In the genomic region with DNA sequence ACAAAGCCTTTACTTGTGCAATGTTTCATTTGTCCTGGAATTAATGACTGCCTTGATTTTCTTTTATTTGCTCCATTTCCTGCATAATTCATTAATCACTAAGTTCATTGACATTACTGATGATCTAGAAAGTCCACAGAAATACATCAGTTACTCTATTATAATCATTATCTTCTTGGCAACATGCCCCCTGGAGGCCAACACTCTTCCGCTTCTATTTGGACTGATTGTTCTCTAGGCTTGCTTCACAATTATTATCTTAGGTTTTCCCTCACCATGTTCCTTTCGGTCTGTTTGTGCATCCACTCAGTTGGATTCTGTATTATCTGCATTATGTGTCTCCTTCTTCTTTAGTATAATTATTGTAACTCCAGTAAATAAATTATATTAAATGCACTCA, we compare ENCODE assay signal across 27 cellular contexts.
DNase-seq lines count a peak whose midpoint lies in the region; ATAC-seq and TF ChIP-seq lines count a peak whose summit lies in the region.
"Had no signal": no experiment of that assay in that cellular context is flagged by ENCODE, and none has a peak within 500 bp of the region (broad histone marks: within the 10 kb centered on the region; RNA-seq: fewer than 3 reads in every experiment).

No MANE protein-coding gene starts in this region.

- no TSS peak for BruUV-seq in A673 (replicated peaks; lab: Mats Ljungman, UMichigan)
- no TSS peak for BruUV-seq in PC-3 (replicated peaks; lab: Mats Ljungman, UMichigan)
- no TSS peak for BruUV-seq in mammary epithelial cell (replicated peaks; lab: Mats Ljungman, UMichigan)

- H3K4me2 ChIP-seq in GM23338: no peak overlapping the region
- H3K4me2 ChIP-seq in PC-3 (ENCODE audit: low read length): no peak overlapping the region
- no peak overlapping the region for H3K4me2 ChIP-seq in mammary epithelial cell (ENCODE audit: insufficient read depth, low read depth, low read length)

- intact Hi-C loops in A673 (cut with micrococcal nuclease; ENCODE audit: unreplicated experiment): no loop called here
- intact Hi-C loops in PC-3 (cut with micrococcal nuclease): no loop called here
- intact Hi-C loops in mammary epithelial cell (cut with micrococcal nuclease): no loop called here

- no peaks in the 10 kb centered on the region for H3K27me3 ChIP-seq in A673 (replicated peaks; ENCODE audit: insufficient read depth, low read depth, low read length, poor library complexity)
- H3K27me3 ChIP-seq in GM23338 (ENCODE audit: insufficient read depth): no peaks in the 10 kb centered on the region
- no peaks in the 10 kb centered on the region for H3K27me3 ChIP-seq in PC-3 (ENCODE audit: low read length)
- H3K27me3 ChIP-seq in mammary epithelial cell (ENCODE audit: insufficient read depth, low read length): no peaks in the 10 kb centered on the region
- H3K27me3 ChIP-seq: esophagus muscularis mucosa, neutrophil had no signal

- no peaks in the 10 kb centered on the region for H3F3A ChIP-seq in GM23338 (replicated peaks; ENCODE audit: low read depth)
- no peaks in the 10 kb centered on the region for H3F3A ChIP-seq in PC-3 (ENCODE audit: low read length, unreplicated experiment)

- no peaks in the 10 kb centered on the region for H3K27me3 Mint-ChIP-seq in GM23338 (ENCODE audit: insufficient read depth, low read depth, poor library complexity)
- no peaks in the 10 kb centered on the region for H3K27me3 Mint-ChIP-seq in glutamatergic neuron (ENCODE audit: unreplicated experiment)
- H3K27me3 Mint-ChIP-seq in activated naive CD8-positive, alpha-beta T cell treated with anti-CD3 and anti-CD28 coated beads for 36 hours: no peaks in the 10 kb centered on the region
- H3K27me3 Mint-ChIP-seq: activated CD4-positive, alpha-beta T cell treated with anti-CD3 and anti-CD28 coated beads, Interleukin-2, amount 10 ng/mL, durations not matched to agents 24 days and 14 days; activated CD8-positive, alpha-beta memory T cell treated with anti-CD3 and anti-CD28 coated beads, Interleukin-2, amount 10 ng/mL, durations not matched to agents 7 days and 5 days; activated naive CD8-positive, alpha-beta T cell had no signal

- no peak overlapping the region for H3K9ac ChIP-seq in PC-3 (ENCODE audit: low read length)
- no peak overlapping the region for H3K9ac ChIP-seq in mammary epithelial cell (ENCODE audit: insufficient read depth, low read length)

- H3K4me3 Mint-ChIP-seq in GM23338: no peak overlapping the region
- no peak overlapping the region for H3K4me3 Mint-ChIP-seq in glutamatergic neuron (ENCODE audit: unreplicated experiment)
- no peak overlapping the region for H3K4me3 Mint-ChIP-seq in activated naive CD8-positive, alpha-beta T cell treated with anti-CD3 and anti-CD28 coated beads for 36 hours
- H3K4me3 Mint-ChIP-seq: activated CD4-positive, alpha-beta T cell treated with anti-CD3 and anti-CD28 coated beads, Interleukin-2, amount 10 ng/mL, durations not matched to agents 24 days and 14 days; activated CD8-positive, alpha-beta memory T cell treated with anti-CD3 and anti-CD28 coated beads, Interleukin-2, amount 10 ng/mL, durations not matched to agents 7 days and 5 days; activated naive CD8-positive, alpha-beta T cell had no signal

- dilution Hi-C loops in mammary epithelial cell (cut with HindIII; ENCODE audit: low sequenced_read_pairs): no loop called here

- H2AFZ ChIP-seq in GM23338: no peak overlapping the region
- no peak overlapping the region for H2AFZ ChIP-seq in PC-3 (ENCODE audit: low read length)
- no peak overlapping the region for H2AFZ ChIP-seq in mammary epithelial cell (ENCODE audit: low read depth, low read length)

- DNase-seq in A673 (ENCODE audit: low spot score) (peak; percentile 10), GM23338 (ENCODE audit: low spot score) (peak; percentile 37), PC-3 (peak; percentile 16), glutamatergic neuron (no peak), anterior cingulate cortex (lab: John Stamatoyannopoulos, UW) (no peak), mammary epithelial cell (no peak)
- DNase-seq in activated naive CD8-positive, alpha-beta T cell treated with anti-CD3 and anti-CD28 coated beads for 36 hours: no peak
- DNase-seq: activated CD4-positive, alpha-beta T cell treated with anti-CD3 and anti-CD28 coated beads, Interleukin-2, amount 10 ng/mL, durations not matched to agents 24 days and 14 days; activated CD8-positive, alpha-beta memory T cell treated with anti-CD3 and anti-CD28 coated beads, Interleukin-2, amount 10 ng/mL, durations not matched to agents 7 days and 5 days; cerebellar nuclear complex; DMS153; effector CD4-positive, alpha-beta T cell; IMR-90; kidney glomerular epithelial cell; NCI-H1417 treated with DMSO at 0.1 percent for 48 hours; NCI-H226; NK-92 treated with Interleukin-12 subunit alpha and Interleukin-12 subunit beta, amount 100 ng/mL, for 24 hours; psoas muscle; stimulated activated CD4-positive, alpha-beta T cell treated with anti-CD3 and anti-CD28 coated beads, Interleukin-1b, Interleukin-23, amount 100 ng/mL, for 48 hours had no signal

- 0 out of 2 replicates have a peak, but pooled peaks have one; percentile 33 for TF ChIP-seq CTCF in A673 (conservative IDR thresholded peaks at IDR 0.05; ENCODE audit: low read depth, low read length)
- peak; percentile 43 to 64 for TF ChIP-seq CTCF in GM23338 (conservative IDR thresholded peaks at IDR 0.05; ENCODE audit: low read depth in 2 of 2)
- TF ChIP-seq CTCF in PC-3 (conservative IDR thresholded peaks at IDR 0.05; ENCODE audit: low read depth, low read length): peak; percentile 41; the same call in 1 of the 2 replicates
- TF ChIP-seq CTCF in glutamatergic neuron (IDR thresholded peaks at IDR 0.05; ENCODE audit: partially characterized antibody, unreplicated experiment): peak; percentile 18
- TF ChIP-seq CTCF in mammary epithelial cell (conservative IDR thresholded peaks at IDR 0.05 in 1 of 2, IDR thresholded peaks at IDR 0.05 in 1 of 2; ENCODE audit: extremely low read depth in 1 of 2, insufficient read depth in 1 of 2, low read depth in 1 of 2, low read length in 2 of 2): peak in 1 of 2 donors; percentile 2

- no peaks in the 10 kb centered on the region for H3K9me2 ChIP-seq in GM23338 (ENCODE audit: insufficient read depth)
- H3K9me2 ChIP-seq in PC-3 (replicated peaks; ENCODE audit: low read length): no peaks in the 10 kb centered on the region

- no peak for ATAC-seq in GM23338
- no peak for ATAC-seq in PC-3
- no peak for ATAC-seq in HG03280 (IDR thresholded peaks at IDR 0.05; ENCODE audit: unreplicated experiment)
- ATAC-seq: activated CD8-positive, alpha-beta memory T cell treated with anti-CD3 and anti-CD28 coated beads, Interleukin-2, amount 10 ng/mL, durations not matched to agents 7 days and 5 days; psoas muscle had no signal

- no peak overlapping the region for H3K4me3 ChIP-seq in A673 (ENCODE audit: low read depth, low read length, poor library complexity, severe bottlenecking)
- H3K4me3 ChIP-seq in GM23338: no peak overlapping the region
- H3K4me3 ChIP-seq in PC-3 (ENCODE audit: low read length): no peak overlapping the region
- no peak overlapping the region for H3K4me3 ChIP-seq in mammary epithelial cell (replicated peaks in 1 of 3; ENCODE audit: insufficient read depth in 1 of 3, low read depth in 2 of 3, low read length in 3 of 3)
- H3K4me3 ChIP-seq: esophagus muscularis mucosa, lung, psoas muscle, SK-N-MC, skin epidermis had no signal

- H3K36me3 ChIP-seq in A673 (ENCODE audit: insufficient read depth, low read length, poor library complexity, severe bottlenecking): no peaks in the 10 kb centered on the region
- H3K36me3 ChIP-seq in GM23338 (ENCODE audit: insufficient read depth): no peaks in the 10 kb centered on the region
- no peaks in the 10 kb centered on the region for H3K36me3 ChIP-seq in PC-3 (ENCODE audit: low read depth, low read length)
- no peaks in the 10 kb centered on the region for H3K36me3 ChIP-seq in mammary epithelial cell (ENCODE audit: insufficient read depth, low read length)
- H3K36me3 ChIP-seq: esophagus muscularis mucosa, neutrophil had no signal

- H3K4me1 Mint-ChIP-seq in GM23338: no peaks in the 10 kb centered on the region
- no peaks in the 10 kb centered on the region for H3K4me1 Mint-ChIP-seq in glutamatergic neuron (ENCODE audit: low read depth, unreplicated experiment)
- no peaks in the 10 kb centered on the region for H3K4me1 Mint-ChIP-seq in activated naive CD8-positive, alpha-beta T cell treated with anti-CD3 and anti-CD28 coated beads for 36 hours
- H3K4me1 Mint-ChIP-seq: activated CD4-positive, alpha-beta T cell treated with anti-CD3 and anti-CD28 coated beads, Interleukin-2, amount 10 ng/mL, durations not matched to agents 24 days and 14 days; activated CD8-positive, alpha-beta memory T cell treated with anti-CD3 and anti-CD28 coated beads, Interleukin-2, amount 10 ng/mL, durations not matched to agents 7 days and 5 days had no signal

- H3K36me3 Mint-ChIP-seq in GM23338 (ENCODE audit: low read depth) (no peaks in the 10 kb centered on the region), glutamatergic neuron (ENCODE audit: unreplicated experiment) (no peaks in the 10 kb centered on the region)
- no peaks in the 10 kb centered on the region for H3K36me3 Mint-ChIP-seq in activated naive CD8-positive, alpha-beta T cell treated with anti-CD3 and anti-CD28 coated beads for 36 hours
- H3K36me3 Mint-ChIP-seq: activated CD8-positive, alpha-beta memory T cell treated with anti-CD3 and anti-CD28 coated beads, Interleukin-2, amount 10 ng/mL, durations not matched to agents 7 days and 5 days; activated naive CD8-positive, alpha-beta T cell had no signal

- POLR2A ChIA-PET in A673 (lab: Charles Lee; ENCODE audit: low non-redundant PET) (no interaction called here), PC-3 (lab: Charles Lee; ENCODE audit: unreplicated experiment) (no interaction called here)

- no peak overlapping the region for H3K27ac Mint-ChIP-seq in GM23338
- H3K27ac Mint-ChIP-seq in glutamatergic neuron (ENCODE audit: unreplicated experiment): no peak overlapping the region
- H3K27ac Mint-ChIP-seq in activated naive CD8-positive, alpha-beta T cell treated with anti-CD3 and anti-CD28 coated beads for 36 hours: no peak overlapping the region
- H3K27ac Mint-ChIP-seq: activated CD4-positive, alpha-beta T cell treated with anti-CD3 and anti-CD28 coated beads, Interleukin-2, amount 10 ng/mL, durations not matched to agents 24 days and 14 days; activated CD8-positive, alpha-beta memory T cell treated with anti-CD3 and anti-CD28 coated beads, Interleukin-2, amount 10 ng/mL, durations not matched to agents 7 days and 5 days; activated naive CD8-positive, alpha-beta T cell had no signal

- in situ Hi-C loops in mammary epithelial cell (cut with MboI; ENCODE audit: low sequenced_read_pairs in 2 of 2): no loop called here

- H3K9me3 Mint-ChIP-seq in GM23338: no peaks in the 10 kb centered on the region; the same call in 2 of the 3 replicates
- no peaks in the 10 kb centered on the region for H3K9me3 Mint-ChIP-seq in glutamatergic neuron (ENCODE audit: unreplicated experiment)
- peaks cover 17% of the 10 kb centered on the region for H3K9me3 Mint-ChIP-seq in activated naive CD8-positive, alpha-beta T cell treated with anti-CD3 and anti-CD28 coated beads for 36 hours

- H3K79me2 ChIP-seq in GM23338 (replicated peaks; ENCODE audit: insufficient read depth) (no peaks in the 10 kb centered on the region), PC-3 (ENCODE audit: low read length) (no peaks in the 10 kb centered on the region), mammary epithelial cell (ENCODE audit: insufficient read depth, low read length) (no peaks in the 10 kb centered on the region)

- H3K27ac ChIP-seq in A673 (ENCODE audit: low read depth, low read length, poor library complexity, severe bottlenecking) (no peak overlapping the region), GM23338 (ENCODE audit: low read depth) (no peak overlapping the region), PC-3 (ENCODE audit: low read length) (no peak overlapping the region), mammary epithelial cell (ENCODE audit: insufficient read depth, low read depth, low read length) (no peak overlapping the region)
- H3K27ac ChIP-seq: esophagus muscularis mucosa, neutrophil, psoas muscle, SK-N-MC, skin epidermis, VCaP had no signal

- H3K9me3 ChIP-seq in A673 (ENCODE audit: low read depth, low read length, poor library complexity, severe bottlenecking): no peaks in the 10 kb centered on the region
- H3K9me3 ChIP-seq in PC-3 (ENCODE audit: low read length): no peaks in the 10 kb centered on the region
- H3K9me3 ChIP-seq in mammary epithelial cell (replicated peaks; ENCODE audit: insufficient read depth, low read length): no peaks in the 10 kb centered on the region
- H3K9me3 ChIP-seq: esophagus muscularis mucosa, neutrophil, psoas muscle had no signal

- no peaks in the 10 kb centered on the region for H3K4me1 ChIP-seq in A673 (ENCODE audit: insufficient read depth, low read length, poor library complexity, severe bottlenecking)
- H3K4me1 ChIP-seq in GM23338 (ENCODE audit: insufficient read depth): no peaks in the 10 kb centered on the region
- no peaks in the 10 kb centered on the region for H3K4me1 ChIP-seq in PC-3 (ENCODE audit: insufficient read depth, low read length)
- no peaks in the 10 kb centered on the region for H3K4me1 ChIP-seq in mammary epithelial cell (ENCODE audit: insufficient read depth, low read length)
- H3K4me1 ChIP-seq: esophagus muscularis mucosa, psoas muscle had no signal

- CTCF ChIA-PET in A673 (lab: Charles Lee) (no interaction called here), PC-3 (lab: Charles Lee) (no interaction called here), mammary epithelial cell (lab: Charles Lee; ENCODE audit: low non-redundant PET) (no interaction called here)

- H4K20me1 ChIP-seq in GM23338 (replicated peaks; ENCODE audit: insufficient read depth): no peaks in the 10 kb centered on the region
- no peaks in the 10 kb centered on the region for H4K20me1 ChIP-seq in PC-3 (ENCODE audit: low read length)
- H4K20me1 ChIP-seq in mammary epithelial cell (ENCODE audit: insufficient read depth, low read length): no peaks in the 10 kb centered on the region

- WGBS in mammary epithelial cell (ENCODE audit: low coverage, missing lambda C conversion rate): 96% methylated on average over 2 of the region's 2 CpGs

Comparison
In these comparisons a context has a peak if more than half of its experiments do, and no peak if none do; other contexts are left out.
1. DNase-seq: peak in A673 (single experiment), GM23338 (single experiment) and PC-3 (single experiment); none in glutamatergic neuron (single experiment), activated naive CD8-positive, alpha-beta T cell treated with anti-CD3 and anti-CD28 coated beads for 36 hours (single experiment), anterior cingulate cortex (0 of 58) and mammary epithelial cell (single experiment).